1 cellular context compared by ENCODE assay signal in the genomic region with DNA sequence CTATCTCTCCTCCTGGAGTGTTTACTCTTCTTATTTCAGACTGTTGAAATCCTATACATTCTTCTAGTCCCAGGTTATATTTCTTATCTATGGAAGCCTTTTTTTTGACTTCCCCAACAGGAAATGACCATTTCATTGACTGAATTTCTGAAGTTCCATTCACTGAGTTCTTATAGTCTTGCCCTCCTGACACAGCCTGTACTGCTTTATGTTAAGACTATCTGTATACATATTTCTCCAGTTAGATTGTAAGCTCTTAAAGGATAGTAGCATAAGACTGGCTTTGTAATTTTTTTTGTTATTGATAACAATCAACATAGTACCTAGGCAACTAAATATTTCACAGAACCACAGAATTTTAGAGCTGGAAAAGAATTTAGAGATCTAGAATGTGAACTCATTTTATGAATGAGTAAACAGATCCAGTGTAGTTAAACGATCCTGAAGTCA.
TF ChIP-seq lines count a peak whose summit lies in the region.

No MANE protein-coding gene starts in this region.

TF ChIP-seq in IMR-90, 13 proteins besides CTCF, POLR2A, EP300 and RAD21 (continued from another document):
- TF ChIP-seq, protein P1, sequence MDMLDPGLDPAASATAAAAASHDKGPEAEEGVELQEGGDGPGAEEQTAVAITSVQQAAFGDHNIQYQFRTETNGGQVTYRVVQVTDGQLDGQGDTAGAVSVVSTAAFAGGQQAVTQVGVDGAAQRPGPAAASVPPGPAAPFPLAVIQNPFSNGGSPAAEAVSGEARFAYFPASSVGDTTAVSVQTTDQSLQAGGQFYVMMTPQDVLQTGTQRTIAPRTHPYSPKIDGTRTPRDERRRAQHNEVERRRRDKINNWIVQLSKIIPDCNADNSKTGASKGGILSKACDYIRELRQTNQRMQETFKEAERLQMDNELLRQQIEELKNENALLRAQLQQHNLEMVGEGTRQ (IDR thresholded peaks at IDR 0.05; ENCODE audit: low read depth, low read length), result no peak
- TF ChIP-seq MAFK (IDR thresholded peaks at IDR 0.05; ENCODE audit: low read depth, low read length), result no peak
- TF ChIP-seq NFE2L2 (IDR thresholded peaks at IDR 0.05; ENCODE audit: low read depth, low read length), result no peak
TF ChIP-seq in IMR-90: peak in this region for 1.
